ENCODE assay signal across 9 cellular contexts in genomic region chr19:38734426-38735256, GRCh38. TPM values are rescaled to one million over a fixed set of nuclear protein-coding genes. Genes with fewer than 3 reads are reported as not detected.
A peak's percentile ranks its signal among the peaks of the same experiment; 100 is the strongest.
DNase-seq lines count a peak whose midpoint lies in the region; ATAC-seq and TF ChIP-seq lines count a peak whose summit lies in the region.
"Had no signal": no experiment of that assay in that cellular context is flagged by ENCODE, and none has a peak within 500 bp of the region (broad histone marks: within the 10 kb centered on the region; RNA-seq: fewer than 3 reads in every experiment).

No MANE protein-coding gene starts in this region.

- peak overlapping the region; percentile 14 for H3K9ac ChIP-seq in HUES6 (ENCODE audit: low read length)

- TF ChIP-seq POLR2A in gastroesophageal sphincter (IDR thresholded peaks at IDR 0.05): no peak

- DNase-seq in DMS53 (lab: John Stamatoyannopoulos, UW): peak; percentile 81
- peak; percentile 24 for DNase-seq in activated CD4-positive, alpha-beta T cell treated with anti-CD3 and anti-CD28 coated beads, Interleukin-2, amount 50 U/mL, for 1 hour
- peak; percentile 38 for DNase-seq in renal cortical epithelial cell (ENCODE audit: low read depth)
- no peak for DNase-seq in MG63
- DNase-seq in nucleus accumbens (lab: John Stamatoyannopoulos, UW): no peak
- DNase-seq in stimulated activated CD4-positive, alpha-beta T cell treated with anti-CD3 and anti-CD28 coated beads, Interleukin-2, amount 100 ng/mL, for 48 hours: no peak
- DNase-seq: left cardiac atrium had no signal

- H3K9me3 ChIP-seq in HUES6 (ENCODE audit: control insufficient read depth, insufficient read depth, low read depth, low read length): no peaks in the 10 kb centered on the region
- no peaks in the 10 kb centered on the region for H3K9me3 ChIP-seq in gastroesophageal sphincter
- no peaks in the 10 kb centered on the region for H3K9me3 ChIP-seq in MG63

- WGBS in gastroesophageal sphincter (ENCODE audit: low coverage in 1 of 2), 2 donors: 0 to 67% methylated on average over 1 of the region's 13 CpGs

- no peak for TF ChIP-seq EP300 in gastroesophageal sphincter (IDR thresholded peaks at IDR 0.05)

- H3K27ac ChIP-seq in HUES6 (ENCODE audit: low read depth, low read length): no peak overlapping the region; the same call in 1 of the 2 replicates
- H3K27ac ChIP-seq in gastroesophageal sphincter: peak overlapping the region in 3 of 4 donors; percentile 67 to 80 (median 77)

- H3K27me3 ChIP-seq in HUES6 (ENCODE audit: control insufficient read depth, insufficient read depth, low read length) (peaks cover 12% of the 10 kb centered on the region), gastroesophageal sphincter (no peaks in the 10 kb centered on the region), MG63 (no peaks in the 10 kb centered on the region)

- ATAC-seq in gastroesophageal sphincter: no peak

- TF ChIP-seq CTCF in gastroesophageal sphincter (IDR thresholded peaks at IDR 0.05): no peak

- H3K4me3 ChIP-seq in HUES6 (ENCODE audit: low read depth, low read length) (peak overlapping the region; percentile 72), gastroesophageal sphincter (no peak overlapping the region), MG63 (no peak overlapping the region)

- peaks cover 14% of the 10 kb centered on the region; the same call in 1 of the 2 replicates for H3K4me1 ChIP-seq in HUES6 (ENCODE audit: control insufficient read depth, insufficient read depth, low read length)
- peaks cover 0 to 51% (median 0%) of the 10 kb centered on the region in 3 donors for H3K4me1 ChIP-seq in gastroesophageal sphincter

- H3K36me3 ChIP-seq in HUES6 (ENCODE audit: control insufficient read depth, insufficient read depth, low read length) (peaks cover 24% of the 10 kb centered on the region), gastroesophageal sphincter (peaks cover 0 to 22% of the 10 kb centered on the region in 2 donors), MG63 (peaks cover 41% of the 10 kb centered on the region)

RNA-seq across cellular contexts. Expression of gene CAPN12, which starts 9.6 kb away (rescaled TPM):
- total RNA-seq in gastroesophageal sphincter (1 to 10 TPM in 2 of 4 donors, under 1 TPM in 1, not detected in 1; 0.93 to 2.2 (median 1.1) TPM), renal cortical epithelial cell (2.6 and 3.6 TPM in 2 replicates)
- not detected in 2 replicates for total RNA-seq in MG63 (2014; rRNA removed; shearing (Covaris generic); ENCODE audit: low replicate concordance)

RNA-seq across cellular contexts. Expression of gene LGALS7, which starts 38.7 kb away (rescaled TPM):
- 10 to 100 TPM in 1 of 4 donors, not detected in 3; 25.8 TPM for total RNA-seq in gastroesophageal sphincter
- not detected in 2 replicates for total RNA-seq in renal cortical epithelial cell
- total RNA-seq in MG63 (2014; rRNA removed; shearing (Covaris generic); ENCODE audit: low replicate concordance): not detected in 2 replicates
- total RNA-seq: left cardiac atrium had no signal

RNA-seq across cellular contexts. Expression of gene LGALS7B, which starts 54.4 kb away (rescaled TPM):
- 10 to 100 TPM in 1 of 4 donors, 1 to 10 TPM in 2, not detected in 1; 2.1 to 58.4 (median 9.8) TPM for total RNA-seq in gastroesophageal sphincter
- total RNA-seq in renal cortical epithelial cell: 3.6 TPM in 1 of 2 replicates, not detected in the other
- not detected in 2 replicates for total RNA-seq in MG63 (2014; rRNA removed; shearing (Covaris generic); ENCODE audit: low replicate concordance)
- total RNA-seq: left cardiac atrium had no signal

Comparison
In these comparisons a context has a peak if more than half of its experiments do, and no peak if none do; other contexts are left out.
1. DNase-seq: peak in DMS53 (single experiment), activated CD4-positive, alpha-beta T cell treated with anti-CD3 and anti-CD28 coated beads, Interleukin-2, amount 50 U/mL, for 1 hour (single experiment) and renal cortical epithelial cell (single experiment); none in MG63 (single experiment), nucleus accumbens (0 of 56) and stimulated activated CD4-positive, alpha-beta T cell treated with anti-CD3 and anti-CD28 coated beads, Interleukin-2, amount 100 ng/mL, for 48 hours (0 of 2).